In the genomic region with DNA sequence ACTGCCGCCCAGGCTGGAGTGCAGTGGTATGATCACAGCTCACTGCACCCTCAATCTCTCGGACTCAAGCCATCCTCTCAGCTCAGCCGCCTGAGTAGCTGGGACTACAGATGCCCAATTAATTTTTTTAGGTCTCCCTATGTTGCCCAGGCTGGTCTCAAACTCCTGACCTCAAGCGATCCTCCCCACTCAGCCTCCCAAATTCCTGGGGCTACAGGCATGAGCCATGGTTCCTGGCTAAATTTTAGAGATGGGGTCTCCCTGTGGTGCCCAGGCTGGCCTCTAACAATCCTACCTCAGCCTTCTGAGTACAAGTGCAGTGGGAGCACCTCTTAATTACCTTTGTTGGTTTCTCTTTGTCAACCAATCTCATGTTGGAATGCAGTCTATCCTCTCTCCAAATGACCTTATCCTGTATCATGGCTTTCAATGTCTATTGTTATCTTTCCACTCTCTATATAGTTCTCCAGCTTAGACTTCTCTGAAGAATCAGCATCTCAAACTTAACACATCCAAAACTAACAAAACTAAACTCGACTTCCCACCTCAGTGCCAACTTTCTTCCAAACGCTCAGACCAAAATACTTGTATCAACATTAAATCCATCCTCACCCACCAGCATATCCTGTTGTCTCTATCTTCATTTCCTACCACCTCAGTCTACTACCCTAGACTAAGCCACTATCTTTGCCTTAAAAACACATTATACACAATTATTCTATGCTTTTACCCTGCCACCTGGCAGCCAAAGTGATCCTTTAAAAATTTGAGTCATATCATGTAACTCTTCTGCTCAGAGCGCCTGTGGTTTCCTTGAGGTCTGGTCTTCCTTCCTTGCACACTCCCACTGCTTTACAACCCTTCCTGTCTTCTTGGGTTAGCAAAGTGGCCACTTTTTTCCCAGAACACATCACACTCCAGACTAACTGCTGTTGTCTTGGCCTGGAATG, we compare ENCODE assay signal across 8 cellular contexts.
A peak's percentile ranks its signal among the peaks of the same experiment; 100 is the strongest.
DNase-seq lines count a peak whose midpoint lies in the region; ATAC-seq and TF ChIP-seq lines count a peak whose summit lies in the region.
"Had no signal": no experiment of that assay in that cellular context is flagged by ENCODE, and none has a peak within 500 bp of the region (broad histone marks: within the 10 kb centered on the region; RNA-seq: fewer than 3 reads in every experiment).

No MANE protein-coding gene starts in this region.

- peak in 1 of 2 experiments; percentile 82 for DNase-seq in HL-60 (ENCODE audit: low read depth in 1 of 2, low spot score in 1 of 2)
- DNase-seq in T follicular helper cell (ENCODE audit: low read depth), result peak; percentile 26
- DNase-seq in central memory CD4-positive, alpha-beta T cell, result peak; percentile 68
- DNase-seq in stimulated activated CD8-positive, alpha-beta memory T cell treated with anti-CD3 and anti-CD28 coated beads, Interleukin-4, amount 100 ng/mL, for 4 hours (ENCODE audit: low read depth in 2 of 2, low spot score in 1 of 2), result peak; percentile 8 to 10
- no peak for DNase-seq in amygdala (lab: John Stamatoyannopoulos, UW)
- DNase-seq in DMS79 treated with DMSO at 0.1 percent for 48 hours (lab: John Stamatoyannopoulos, UW), result no peak
- DNase-seq: midbrain had no signal

- no peak for ATAC-seq in HG03432 (IDR thresholded peaks at IDR 0.05; ENCODE audit: unreplicated experiment)

- H3K4me3 ChIP-seq in HL-60 (replicated peaks; ENCODE audit: insufficient read depth, low read length), result no peak overlapping the region

- no peaks in the 10 kb centered on the region for H3K27me3 ChIP-seq in HL-60 (ENCODE audit: insufficient read depth, poor library complexity, severe bottlenecking)

- peak overlapping the region; percentile 59 for H3K27ac ChIP-seq in HL-60 (replicated peaks)

- TF ChIP-seq CTCF in HL-60 (IDR thresholded peaks at IDR 0.05; ENCODE audit: insufficient read depth, low read length), result no peak

Comparison
In these comparisons a context has a peak if more than half of its experiments do, and no peak if none do; other contexts are left out.
1. DNase-seq: peak in T follicular helper cell (single experiment), central memory CD4-positive, alpha-beta T cell (single experiment) and stimulated activated CD8-positive, alpha-beta memory T cell treated with anti-CD3 and anti-CD28 coated beads, Interleukin-4, amount 100 ng/mL, for 4 hours (2 of 2); none in amygdala (0 of 56) and DMS79 treated with DMSO at 0.1 percent for 48 hours (single experiment).